ENCODE assay signal across 18 cellular contexts in the genomic region with DNA sequence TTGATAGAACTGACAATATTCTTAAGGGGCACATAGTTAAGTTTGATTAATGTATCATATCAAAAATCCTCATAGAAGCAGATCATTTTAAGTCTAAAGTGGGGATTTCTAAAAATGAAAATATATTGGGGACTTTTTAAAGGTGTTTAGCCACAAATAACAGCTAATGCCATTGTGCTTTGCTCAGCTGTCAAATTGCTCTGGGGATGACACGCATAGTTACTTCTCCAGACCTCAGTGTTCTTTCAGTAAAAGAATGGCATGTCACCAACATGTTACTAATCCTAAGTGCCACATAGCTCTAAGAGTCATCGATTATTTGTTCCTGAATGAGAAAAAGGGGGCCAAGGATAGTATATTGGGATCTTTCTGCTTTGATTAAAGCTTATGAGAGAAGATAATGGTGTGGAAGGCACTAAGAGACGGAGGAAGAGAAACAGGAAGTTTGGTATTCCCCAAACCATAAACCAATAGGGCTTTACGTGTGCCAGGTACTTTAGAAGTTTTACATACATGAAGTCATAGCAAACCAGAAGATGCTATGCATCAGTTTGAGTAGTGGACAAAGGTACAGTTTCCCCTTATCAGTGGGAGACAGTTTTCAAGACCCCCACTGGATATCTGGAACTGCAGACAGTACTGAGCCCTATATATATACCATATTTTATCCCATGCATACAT. TPM values are rescaled to one million over a fixed set of nuclear protein-coding genes. Genes with fewer than 3 reads are reported as not detected.
DNase-seq lines count a peak whose midpoint lies in the region; ATAC-seq, FAIRE-seq and TF ChIP-seq lines count a peak whose summit lies in the region.
"Not testable (repeated sequence)": the region's sequence is repeated elsewhere in the genome, so short reads cannot be mapped to it uniquely, and the experiment has no call there.
"Had no signal": no experiment of that assay in that cellular context is flagged by ENCODE, and none has a peak within 500 bp of the region (broad histone marks: within the 10 kb centered on the region; RNA-seq: fewer than 3 reads in every experiment).

No MANE protein-coding gene starts in this region.

- not testable (repeated sequence) for TF ChIP-seq POLR2A in GM12891 (IDR thresholded peaks at IDR 0.05; ENCODE audit: low read depth, low read length)

- DNase-seq in GM12891 (ENCODE audit: insufficient read length, low spot score); mucosa of descending colon: not testable (repeated sequence)

- FAIRE-seq in GM12891 (lab: Jason Lieb, UNC): peak; percentile 97

- peak; percentile 88 for ATAC-seq in GM18870 (IDR thresholded peaks at IDR 0.05; ENCODE audit: unreplicated experiment)
- ATAC-seq in GM19452 (IDR thresholded peaks at IDR 0.05; ENCODE audit: unreplicated experiment): peak; percentile 63
- ATAC-seq in GM21619 (IDR thresholded peaks at IDR 0.05; ENCODE audit: unreplicated experiment): peak; percentile 52
- ATAC-seq in HG02852 (IDR thresholded peaks at IDR 0.05; ENCODE audit: unreplicated experiment): peak; percentile 71
- peak; percentile 53 for ATAC-seq in HG03097 (IDR thresholded peaks at IDR 0.05; ENCODE audit: low FRiP score, unreplicated experiment)
- ATAC-seq in HG03460 (IDR thresholded peaks at IDR 0.05; ENCODE audit: unreplicated experiment): peak; percentile 62
- peak; percentile 21 for ATAC-seq in mucosa of descending colon

- not testable (repeated sequence) for TF ChIP-seq CTCF in mucosa of descending colon (IDR thresholded peaks at IDR 0.05)

- intact Hi-C loops in mucosa of descending colon (cut with DNase I, micrococcal nuclease): not testable (repeated sequence)

- not testable (repeated sequence) for H3K9me3 ChIP-seq in mucosa of descending colon

- not testable (repeated sequence) for H3K4me1 ChIP-seq in mucosa of descending colon (ENCODE audit: low read depth)

- H3K36me3 ChIP-seq in mucosa of descending colon (ENCODE audit: low read depth): not testable (repeated sequence)

- H3K4me3 ChIP-seq in mucosa of descending colon: not testable (repeated sequence)

RNA-seq across cellular contexts. Expression of gene OR2T35, which starts 2.0 kb away (rescaled TPM):
- polyA plus RNA-seq in GM12891 (2012; ENCODE audit: low read depth, missing spikeins): not detected
- total RNA-seq in mucosa of descending colon: not detected
- total RNA-seq: A172; activated CD8-positive, alpha-beta memory T cell treated with anti-CD3 and anti-CD28 coated beads for 36 hours; activated T-cell treated with anti-CD3 and anti-CD28 coated beads, Interleukin-2, amount 50 U/mL, for 72 hours; astrocyte; Caco-2; pulmonary artery endothelial cell; Right ventricle myocardium superior; upper lobe of left lung had no signal
- polyA plus RNA-seq: BJ had no signal

RNA-seq across cellular contexts. Expression of gene OR2T11, which starts 8.2 kb away (rescaled TPM):
- polyA plus RNA-seq in GM12891 (2012; ENCODE audit: low read depth, missing spikeins): not detected
- total RNA-seq in mucosa of descending colon: not detected
- total RNA-seq: A172; activated CD8-positive, alpha-beta memory T cell treated with anti-CD3 and anti-CD28 coated beads for 36 hours; activated T-cell treated with anti-CD3 and anti-CD28 coated beads, Interleukin-2, amount 50 U/mL, for 72 hours; astrocyte; Caco-2; pulmonary artery endothelial cell; Right ventricle myocardium superior had no signal
- polyA plus RNA-seq: BJ had no signal

RNA-seq across cellular contexts. Expression of gene OR2T27, which starts 12.2 kb away (rescaled TPM):
- polyA plus RNA-seq in GM12891 (2012; ENCODE audit: low read depth, missing spikeins): not detected
- total RNA-seq in mucosa of descending colon: not detected
- total RNA-seq: A172; activated CD8-positive, alpha-beta memory T cell treated with anti-CD3 and anti-CD28 coated beads for 36 hours; activated T-cell treated with anti-CD3 and anti-CD28 coated beads, Interleukin-2, amount 50 U/mL, for 72 hours; astrocyte; Caco-2; lower leg skin; pulmonary artery endothelial cell; Right ventricle myocardium superior; upper lobe of left lung had no signal
- polyA plus RNA-seq: BJ had no signal

RNA-seq across cellular contexts. Expression of gene OR2T10, which starts 45.6 kb away (rescaled TPM):
- polyA plus RNA-seq in GM12891 (2012; ENCODE audit: low read depth, missing spikeins): 0.33 TPM
- not detected for total RNA-seq in mucosa of descending colon
- total RNA-seq: A172; activated CD8-positive, alpha-beta memory T cell treated with anti-CD3 and anti-CD28 coated beads for 36 hours; activated T-cell treated with anti-CD3 and anti-CD28 coated beads, Interleukin-2, amount 50 U/mL, for 72 hours; astrocyte; Caco-2; lower leg skin; pulmonary artery endothelial cell; Right ventricle myocardium superior; upper lobe of left lung had no signal
- polyA plus RNA-seq: BJ had no signal

RNA-seq across cellular contexts. Expression of gene OR14I1, which starts 59.5 kb away (rescaled TPM):
- 0.50 TPM for polyA plus RNA-seq in GM12891 (2012; ENCODE audit: low read depth, missing spikeins)
- not detected for total RNA-seq in mucosa of descending colon
- total RNA-seq: A172; activated CD8-positive, alpha-beta memory T cell treated with anti-CD3 and anti-CD28 coated beads for 36 hours; activated T-cell treated with anti-CD3 and anti-CD28 coated beads, Interleukin-2, amount 50 U/mL, for 72 hours; astrocyte; Caco-2; lower leg skin; pulmonary artery endothelial cell; Right ventricle myocardium superior; upper lobe of left lung had no signal
- polyA plus RNA-seq: BJ had no signal

Comparison
In these comparisons a context has a peak if more than half of its experiments do, and no peak if none do; other contexts are left out.
1. ATAC-seq: peak in every context shown above with its lines; median percentile 88 in GM18870; 71 in HG02852; 63 in GM19452; 62 in HG03460; 53 in HG03097; 52 in GM21619; 21 in mucosa of descending colon.